In the genomic region with DNA sequence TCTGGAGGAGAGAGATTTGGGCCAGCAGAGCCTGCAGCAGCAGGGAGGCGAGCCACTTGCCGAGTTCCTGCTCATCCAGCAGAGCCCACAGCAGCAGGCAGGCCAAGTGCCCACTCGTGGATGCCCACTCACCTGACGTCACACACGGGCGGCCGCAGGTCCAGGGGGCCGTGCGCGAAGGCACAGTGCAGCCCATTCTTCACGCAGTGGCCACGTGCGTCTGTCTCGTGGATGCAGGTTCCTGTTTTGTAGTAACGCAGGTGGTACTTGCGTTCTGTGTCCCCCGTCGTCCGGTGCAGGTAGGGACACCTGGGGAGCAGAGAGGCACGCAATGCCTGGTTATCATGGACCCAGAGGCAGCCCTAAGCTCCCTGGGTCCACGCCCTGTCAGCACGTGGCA, we compare ENCODE assay signal across 24 cellular contexts. TPM values are rescaled to one million over a fixed set of nuclear protein-coding genes. Genes with fewer than 3 reads are reported as not detected.
DNase-seq lines count a peak whose midpoint lies in the region; ATAC-seq and TF ChIP-seq lines count a peak whose summit lies in the region.
"Had no signal": no experiment of that assay in that cellular context is flagged by ENCODE, and none has a peak within 500 bp of the region (broad histone marks: within the 10 kb centered on the region; RNA-seq: fewer than 3 reads in every experiment).

No MANE protein-coding gene starts in this region.

- TF ChIP-seq POLR2A in spleen (IDR thresholded peaks at IDR 0.05), result no peak

- no peak overlapping the region for H3K27ac Mint-ChIP-seq in GM23338
- H3K27ac Mint-ChIP-seq: CD4-positive, alpha-beta T cell; CD8-positive, alpha-beta memory T cell; HFFc6 had no signal

- H3K27ac ChIP-seq in RWPE2 (ENCODE audit: poor library complexity, severe bottlenecking), result no peak overlapping the region
- no peak overlapping the region for H3K27ac ChIP-seq in GM23338 (ENCODE audit: low read depth)
- no peak overlapping the region for H3K27ac ChIP-seq in spleen
- H3K27ac ChIP-seq: A549; BLaER1 treated with 17β-estradiol and CSF1 and Interleukin-3, amounts not matched to agents 10 nM and 100 nM; GM23248 had no signal

- H3K4me2 ChIP-seq in GM23338, result no peak overlapping the region
- H3K4me2 ChIP-seq: A549; BLaER1 treated with 17β-estradiol and CSF1 and Interleukin-3, amounts not matched to agents 10 nM and 100 nM had no signal

- H3K9me3 Mint-ChIP-seq in GM23338, result no peaks in the 10 kb centered on the region
- H3K9me3 Mint-ChIP-seq: CD14-positive monocyte; CD4-positive, alpha-beta T cell; CD8-positive, alpha-beta memory T cell; HFFc6 had no signal

- intact Hi-C loops in spleen (cut with DNase I; ENCODE audit: low total_unique reads), result no loop called here

- peaks cover 3% of the 10 kb centered on the region for H3K36me3 ChIP-seq in H7 (replicated peaks; ENCODE audit: control insufficient read depth, insufficient read depth, low read length)
- no peaks in the 10 kb centered on the region for H3K36me3 ChIP-seq in RWPE2 (ENCODE audit: low read depth)
- no peaks in the 10 kb centered on the region for H3K36me3 ChIP-seq in GM23338 (ENCODE audit: insufficient read depth)
- peaks cover 0 to 97% (median 65%) of the 10 kb centered on the region in 6 donors for H3K36me3 ChIP-seq in spleen
- H3K36me3 ChIP-seq: HAP-1 had no signal

- peaks cover 20% of the 10 kb centered on the region for H3K27me3 Mint-ChIP-seq in GM23338 (ENCODE audit: insufficient read depth, low read depth, poor library complexity)
- H3K27me3 Mint-ChIP-seq: CD4-positive, alpha-beta T cell had no signal

- H4K20me1 ChIP-seq in GM23338 (replicated peaks; ENCODE audit: insufficient read depth), result peaks cover 12% of the 10 kb centered on the region

- no peak overlapping the region for H2AFZ ChIP-seq in GM23338
- H2AFZ ChIP-seq: GM23248 had no signal

- H3K4me3 Mint-ChIP-seq in GM23338, result no peak overlapping the region
- H3K4me3 Mint-ChIP-seq: CD14-positive monocyte; CD4-positive, alpha-beta T cell; CD8-positive, alpha-beta memory T cell; HFFc6 had no signal

- peaks cover 14% of the 10 kb centered on the region; the same call in 2 of the 3 replicates for H3K36me3 Mint-ChIP-seq in GM23338 (ENCODE audit: low read depth)

- no peaks in the 10 kb centered on the region for H3K9me3 ChIP-seq in RWPE2 (ENCODE audit: severe bottlenecking)
- no peaks in the 10 kb centered on the region for H3K9me3 ChIP-seq in spleen
- H3K9me3 ChIP-seq: A549; BE2C; BLaER1 treated with 17β-estradiol and CSF1 and Interleukin-3, amounts not matched to agents 10 nM and 100 nM; HAP-1 had no signal

- H3K9me2 ChIP-seq in GM23338 (ENCODE audit: insufficient read depth), result no peaks in the 10 kb centered on the region

- DNase-seq in H7, result peak; percentile 34
- DNase-seq in RWPE2 (ENCODE audit: low spot score), result peak; percentile 59
- peak; percentile 38 for DNase-seq in islet precursor cell
- no peak for DNase-seq in GM23338 (ENCODE audit: low spot score)
- DNase-seq in spleen, result no peak
- no peak for DNase-seq in D341Med (ENCODE audit: low spot score)
- DNase-seq: 8988T; ACHN; AML-193; BE2C; CD4-positive, alpha-beta T cell; CD8-positive, alpha-beta memory T cell; DMS53; DMS79 treated with DMSO at 0.1 percent for 48 hours; GF-D8; GM23248; HFFc6 had no signal

- no peaks in the 10 kb centered on the region for H3F3A ChIP-seq in GM23338 (replicated peaks; ENCODE audit: low read depth)

- 92 to 97% (median 95%) methylated on average over 15 to 22 of the region's 22 CpGs for WGBS in spleen, 5 donors

- no peaks in the 10 kb centered on the region for H3K4me1 ChIP-seq in RWPE2 (ENCODE audit: insufficient read depth, poor library complexity, severe bottlenecking)
- H3K4me1 ChIP-seq in GM23338 (ENCODE audit: insufficient read depth), result no peaks in the 10 kb centered on the region
- peaks cover 4 to 37% (median 8%) of the 10 kb centered on the region in 6 donors for H3K4me1 ChIP-seq in spleen
- H3K4me1 ChIP-seq: BE2C, HAP-1 had no signal

- TF ChIP-seq CTCF in RWPE2 (IDR thresholded peaks at IDR 0.05; ENCODE audit: poor library complexity, severe bottlenecking) (no peak), GM23338 (conservative IDR thresholded peaks at IDR 0.05; ENCODE audit: low read depth in 2 of 2) (no peak), spleen (IDR thresholded peaks at IDR 0.05 in 8 of 11, conservative IDR thresholded peaks at IDR 0.05 in 3 of 11) (no peak)

- H3K4me3 ChIP-seq in H7 (ENCODE audit: insufficient read depth, low read depth, low read length) (no peak overlapping the region), RWPE2 (ENCODE audit: severe bottlenecking) (no peak overlapping the region), GM23338 (no peak overlapping the region), spleen (no peak overlapping the region)
- H3K4me3 ChIP-seq: A549; BLaER1 treated with 17β-estradiol and CSF1 and Interleukin-3, amounts not matched to agents 10 nM and 100 nM; GM23248; HAP-1 had no signal

- H3K79me2 ChIP-seq in GM23338 (replicated peaks; ENCODE audit: insufficient read depth), result peaks cover 18% of the 10 kb centered on the region

- H3K27me3 ChIP-seq in H7 (ENCODE audit: control insufficient read depth, insufficient read depth, low read length) (no peaks in the 10 kb centered on the region), RWPE2 (ENCODE audit: insufficient read depth, poor library complexity, severe bottlenecking) (no peaks in the 10 kb centered on the region), GM23338 (ENCODE audit: insufficient read depth) (no peaks in the 10 kb centered on the region), spleen (replicated peaks in 1 of 7) (no peaks in the 10 kb centered on the region)
- H3K27me3 ChIP-seq: BE2C; BLaER1 treated with 17β-estradiol and CSF1 and Interleukin-3, amounts not matched to agents 10 nM and 100 nM had no signal

- no peaks in the 10 kb centered on the region; the same call in 2 of the 3 replicates for H3K4me1 Mint-ChIP-seq in GM23338

- ATAC-seq in RWPE2 (ENCODE audit: low read depth) (no peak), GM23338 (no peak)
- ATAC-seq: A549 had no signal

TF ChIP-seq in GM23338, 12 proteins besides CTCF, POLR2A, EP300 and RAD21 (continues in another document):
- TF ChIP-seq, protein P1, sequence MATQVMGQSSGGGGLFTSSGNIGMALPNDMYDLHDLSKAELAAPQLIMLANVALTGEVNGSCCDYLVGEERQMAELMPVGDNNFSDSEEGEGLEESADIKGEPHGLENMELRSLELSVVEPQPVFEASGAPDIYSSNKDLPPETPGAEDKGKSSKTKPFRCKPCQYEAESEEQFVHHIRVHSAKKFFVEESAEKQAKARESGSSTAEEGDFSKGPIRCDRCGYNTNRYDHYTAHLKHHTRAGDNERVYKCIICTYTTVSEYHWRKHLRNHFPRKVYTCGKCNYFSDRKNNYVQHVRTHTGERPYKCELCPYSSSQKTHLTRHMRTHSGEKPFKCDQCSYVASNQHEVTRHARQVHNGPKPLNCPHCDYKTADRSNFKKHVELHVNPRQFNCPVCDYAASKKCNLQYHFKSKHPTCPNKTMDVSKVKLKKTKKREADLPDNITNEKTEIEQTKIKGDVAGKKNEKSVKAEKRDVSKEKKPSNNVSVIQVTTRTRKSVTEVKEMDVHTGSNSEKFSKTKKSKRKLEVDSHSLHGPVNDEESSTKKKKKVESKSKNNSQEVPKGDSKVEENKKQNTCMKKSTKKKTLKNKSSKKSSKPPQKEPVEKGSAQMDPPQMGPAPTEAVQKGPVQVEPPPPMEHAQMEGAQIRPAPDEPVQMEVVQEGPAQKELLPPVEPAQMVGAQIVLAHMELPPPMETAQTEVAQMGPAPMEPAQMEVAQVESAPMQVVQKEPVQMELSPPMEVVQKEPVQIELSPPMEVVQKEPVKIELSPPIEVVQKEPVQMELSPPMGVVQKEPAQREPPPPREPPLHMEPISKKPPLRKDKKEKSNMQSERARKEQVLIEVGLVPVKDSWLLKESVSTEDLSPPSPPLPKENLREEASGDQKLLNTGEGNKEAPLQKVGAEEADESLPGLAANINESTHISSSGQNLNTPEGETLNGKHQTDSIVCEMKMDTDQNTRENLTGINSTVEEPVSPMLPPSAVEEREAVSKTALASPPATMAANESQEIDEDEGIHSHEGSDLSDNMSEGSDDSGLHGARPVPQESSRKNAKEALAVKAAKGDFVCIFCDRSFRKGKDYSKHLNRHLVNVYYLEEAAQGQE (IDR thresholded peaks at IDR 0.05; ENCODE audit: unreplicated experiment), result no peak
- TF ChIP-seq CREB1 (CRISPR knock-in tag; IDR thresholded peaks at IDR 0.05; ENCODE audit: low read depth) (no peak), STAT1 (IDR thresholded peaks at IDR 0.05; ENCODE audit: unreplicated experiment) (no peak), POLR2AphosphoS5 (IDR thresholded peaks at IDR 0.05; ENCODE audit: low read depth) (no peak)

RNA-seq across cellular contexts. Expression of gene UNKL, which starts 11.5 kb away (rescaled TPM):
- 22.0 and 24.3 TPM in 2 replicates for total RNA-seq in H7 (2014; rRNA removed; shearing (Covaris generic))
- total RNA-seq in GM23338 (2014; rRNA removed; shearing (Covaris generic)), result 24.8 and 28.7 TPM in 2 replicates
- polyA plus RNA-seq in GM23338 (2016; fragmentation: Nextera tagmentation; extraction: Ambion mirVana) (10.8 and 16.7 TPM in 2 replicates), spleen (10 to 100 TPM in 1 of 3 donors, 1 to 10 TPM in 2; 6.6 to 17.1 (median 8.2) TPM)
- 10 to 100 TPM; 34.8 to 80.0 (median 51.6) TPM for total RNA-seq in spleen

RNA-seq across cellular contexts. Expression of gene UQCC4, which starts 17.5 kb away (rescaled TPM):
- total RNA-seq in H7 (2014; rRNA removed; shearing (Covaris generic)), result 30.0 and 32.8 TPM in 2 replicates
- total RNA-seq in GM23338 (2014; rRNA removed; shearing (Covaris generic)), result 14.2 and 23.9 TPM in 2 replicates
- polyA plus RNA-seq in GM23338 (2016; fragmentation: Nextera tagmentation; extraction: Ambion mirVana), result 25.8 and 27.1 TPM in 2 replicates
- 10 to 100 TPM in 6 of 7 donors, 1 to 10 TPM in 1; 7.9 to 13.5 (median 10.7) TPM for total RNA-seq in spleen
- polyA plus RNA-seq in spleen, result 10 to 100 TPM; 20.9 to 33.9 (median 23.4) TPM

RNA-seq across cellular contexts. Expression of gene PERCC1, which starts 27.8 kb away (rescaled TPM):
- total RNA-seq in H7 (2014; rRNA removed; shearing (Covaris generic)), result not detected in 2 replicates
- not detected in 2 replicates for total RNA-seq in GM23338 (2014; rRNA removed; shearing (Covaris generic))
- not detected in 2 replicates for polyA plus RNA-seq in GM23338 (2016; fragmentation: Nextera tagmentation; extraction: Ambion mirVana)
- total RNA-seq in spleen, result 1 to 10 TPM in 1 of 7 donors, under 1 TPM in 1, not detected in 5; 0.73 to 1.3 TPM
- polyA plus RNA-seq in spleen, result under 1 TPM in 1 of 3 donors, not detected in 2; 0.11 TPM
- total RNA-seq: Daoy, G401, GM23248, H4, HFFc6 had no signal
- polyA plus RNA-seq: A549; CD14-positive monocyte; CD8-positive, alpha-beta memory T cell; GM23248 had no signal

RNA-seq across cellular contexts. Expression of gene CCDC154, which starts 41.3 kb away (rescaled TPM):
- 0.11 TPM in 1 of 2 replicates, not detected in the other for total RNA-seq in H7 (2014; rRNA removed; shearing (Covaris generic))
- not detected in 2 replicates for total RNA-seq in GM23338 (2014; rRNA removed; shearing (Covaris generic))
- polyA plus RNA-seq in GM23338 (2016; fragmentation: Nextera tagmentation; extraction: Ambion mirVana), result 0.31 and 0.49 TPM in 2 replicates
- total RNA-seq in spleen, result 1 to 10 TPM; 1.6 to 6.4 (median 3.8) TPM
- 10 to 100 TPM in 2 of 3 donors, 1 to 10 TPM in 1; 8.3 to 18.2 (median 10.8) TPM for polyA plus RNA-seq in spleen
- total RNA-seq: Daoy, GM23248, H4 had no signal
- polyA plus RNA-seq: CD14-positive monocyte; CD8-positive, alpha-beta memory T cell had no signal

RNA-seq across cellular contexts. Expression of gene GNPTG, which starts 51.3 kb away (rescaled TPM):
- total RNA-seq in H7 (2014; rRNA removed; shearing (Covaris generic)), result 16.2 and 21.5 TPM in 2 replicates
- 9.2 and 23.3 TPM in 2 replicates for total RNA-seq in GM23338 (2014; rRNA removed; shearing (Covaris generic))
- 39.1 and 41.0 TPM in 2 replicates for polyA plus RNA-seq in GM23338 (2016; fragmentation: Nextera tagmentation; extraction: Ambion mirVana)
- total RNA-seq in spleen, result 10 to 100 TPM; 60.4 to 80.6 (median 73.4) TPM
- 10 to 100 TPM; 55.6 to 62.8 (median 56.7) TPM for polyA plus RNA-seq in spleen

Comparison
In these comparisons a context has a peak if more than half of its experiments do, and no peak if none do; other contexts are left out.
1. DNase-seq: peak in H7 (single experiment), RWPE2 (single experiment) and islet precursor cell (single experiment); none in GM23338 (single experiment), spleen (single experiment) and D341Med (single experiment).